In genomic region chr14:52307870-52308269, GRCh38 we compare ENCODE assay signal across 23 cellular contexts. TPM values are rescaled to one million over a fixed set of nuclear protein-coding genes. Genes with fewer than 3 reads are reported as not detected.
DNase-seq lines count a peak whose midpoint lies in the region; ATAC-seq lines count a peak whose summit lies in the region.
"Had no signal": no experiment of that assay in that cellular context is flagged by ENCODE, and none has a peak within 500 bp of the region (broad histone marks: within the 10 kb centered on the region; RNA-seq: fewer than 3 reads in every experiment).

No MANE protein-coding gene starts in this region.

- peaks cover 41% of the 10 kb centered on the region for H3K4me1 Mint-ChIP-seq in activated T-cell treated with anti-CD3 and anti-CD28 coated beads, Interleukin-2, amount 50 U/mL, for 72 hours (ENCODE audit: low read depth)
- peaks cover 49 to 80% (median 63%) of the 10 kb centered on the region in 3 donors for H3K4me1 Mint-ChIP-seq in T-cell
- peaks cover 55% of the 10 kb centered on the region for H3K4me1 Mint-ChIP-seq in central memory CD8-positive, alpha-beta T cell
- peaks cover 63% of the 10 kb centered on the region for H3K4me1 Mint-ChIP-seq in stimulated activated naive CD8-positive, alpha-beta T cell treated with anti-CD3 and anti-CD28 coated beads, Interleukin-15, Interleukin-2, amounts not matched to agents 100 ng/mL and 50 ng/mL, for 24 hours (ENCODE audit: low read depth)
- peaks cover 27 to 65% (median 31%) of the 10 kb centered on the region in 4 donors for H3K4me1 Mint-ChIP-seq in naive thymus-derived CD8-positive, alpha-beta T cell

- peak in 1 of 2 donors; percentile 46 for ATAC-seq in activated T-cell treated with anti-CD3 and anti-CD28 coated beads, Interleukin-2, amount 50 U/mL, for 72 hours (replicated peaks in 1 of 2)
- no peak for ATAC-seq in T-cell (replicated peaks in 1 of 4)
- ATAC-seq in central memory CD8-positive, alpha-beta T cell (replicated peaks; ENCODE audit: extremely low read depth, poor library complexity, severe bottlenecking), result no peak
- ATAC-seq in GM21529 (IDR thresholded peaks at IDR 0.05; ENCODE audit: unreplicated experiment), result no peak
- ATAC-seq in naive thymus-derived CD8-positive, alpha-beta T cell, result no peak
- ATAC-seq: body of pancreas had no signal

- no peaks in the 10 kb centered on the region for H3K36me3 Mint-ChIP-seq in activated T-cell treated with anti-CD3 and anti-CD28 coated beads, Interleukin-2, amount 50 U/mL, for 72 hours (ENCODE audit: insufficient read depth in 2 of 2)
- H3K36me3 Mint-ChIP-seq in T-cell, result peaks cover 17% of the 10 kb centered on the region
- peaks cover 7% of the 10 kb centered on the region for H3K36me3 Mint-ChIP-seq in central memory CD8-positive, alpha-beta T cell (ENCODE audit: insufficient read depth)
- H3K36me3 Mint-ChIP-seq in stimulated activated naive CD8-positive, alpha-beta T cell treated with anti-CD3 and anti-CD28 coated beads, Interleukin-15, Interleukin-2, amounts not matched to agents 100 ng/mL and 50 ng/mL, for 24 hours (ENCODE audit: low read depth), result peaks cover 4% of the 10 kb centered on the region
- H3K36me3 Mint-ChIP-seq in naive thymus-derived CD8-positive, alpha-beta T cell, result peaks cover 0 to 5% (median 0%) of the 10 kb centered on the region in 3 donors
- H3K36me3 Mint-ChIP-seq: mesothelial cell of epicardium had no signal

- peak overlapping the region; percentile 35 for H3K27ac Mint-ChIP-seq in activated T-cell treated with anti-CD3 and anti-CD28 coated beads, Interleukin-2, amount 50 U/mL, for 72 hours
- H3K27ac Mint-ChIP-seq in T-cell, result peak overlapping the region; percentile 77 to 80
- H3K27ac Mint-ChIP-seq in central memory CD8-positive, alpha-beta T cell (ENCODE audit: low read depth), result peak overlapping the region; percentile 56
- H3K27ac Mint-ChIP-seq in stimulated activated naive CD8-positive, alpha-beta T cell treated with anti-CD3 and anti-CD28 coated beads, Interleukin-15, Interleukin-2, amounts not matched to agents 100 ng/mL and 50 ng/mL, for 24 hours, result peak overlapping the region; percentile 73
- peak overlapping the region in 5 of 10 donors; percentile 4 to 82 (median 33) for H3K27ac Mint-ChIP-seq in naive thymus-derived CD8-positive, alpha-beta T cell
- H3K27ac Mint-ChIP-seq: mesothelial cell of epicardium had no signal

- peaks cover 7% of the 10 kb centered on the region for H3K27me3 Mint-ChIP-seq in activated T-cell treated with anti-CD3 and anti-CD28 coated beads, Interleukin-2, amount 50 U/mL, for 72 hours (ENCODE audit: low read depth)
- H3K27me3 Mint-ChIP-seq in T-cell, result no peaks in the 10 kb centered on the region
- H3K27me3 Mint-ChIP-seq in central memory CD8-positive, alpha-beta T cell, result no peaks in the 10 kb centered on the region
- peaks cover 1% of the 10 kb centered on the region for H3K27me3 Mint-ChIP-seq in stimulated activated naive CD8-positive, alpha-beta T cell treated with anti-CD3 and anti-CD28 coated beads, Interleukin-15, Interleukin-2, amounts not matched to agents 100 ng/mL and 50 ng/mL, for 24 hours
- peaks cover 0 to 14% (median 0%) of the 10 kb centered on the region in 5 donors for H3K27me3 Mint-ChIP-seq in naive thymus-derived CD8-positive, alpha-beta T cell

- no peaks in the 10 kb centered on the region for H3K9me3 Mint-ChIP-seq in activated T-cell treated with anti-CD3 and anti-CD28 coated beads, Interleukin-2, amount 50 U/mL, for 72 hours
- no peaks in the 10 kb centered on the region for H3K9me3 Mint-ChIP-seq in T-cell
- no peaks in the 10 kb centered on the region for H3K9me3 Mint-ChIP-seq in central memory CD8-positive, alpha-beta T cell
- H3K9me3 Mint-ChIP-seq in stimulated activated naive CD8-positive, alpha-beta T cell treated with anti-CD3 and anti-CD28 coated beads, Interleukin-15, Interleukin-2, amounts not matched to agents 100 ng/mL and 50 ng/mL, for 24 hours, result no peaks in the 10 kb centered on the region
- no peaks in the 10 kb centered on the region for H3K9me3 Mint-ChIP-seq in naive thymus-derived CD8-positive, alpha-beta T cell
- H3K9me3 Mint-ChIP-seq: mesothelial cell of epicardium had no signal

- POLR2A ChIA-PET in T-cell (lab: Charles Lee), result interaction anchor here in 1 of 2 donors (0.6 kb wide), 1 partner anchor 34 kb away, joined by 3 read pairs; no protein-coding TSS in a partner anchor
- POLR2A ChIA-PET in naive thymus-derived CD8-positive, alpha-beta T cell (lab: Charles Lee), result no interaction called here

- peak overlapping the region in 1 of 2 donors; percentile 18 for H3K4me3 Mint-ChIP-seq in activated T-cell treated with anti-CD3 and anti-CD28 coated beads, Interleukin-2, amount 50 U/mL, for 72 hours
- H3K4me3 Mint-ChIP-seq in T-cell, result peak overlapping the region in 1 of 3 donors; percentile 14
- no peak overlapping the region for H3K4me3 Mint-ChIP-seq in central memory CD8-positive, alpha-beta T cell
- H3K4me3 Mint-ChIP-seq in stimulated activated naive CD8-positive, alpha-beta T cell treated with anti-CD3 and anti-CD28 coated beads, Interleukin-15, Interleukin-2, amounts not matched to agents 100 ng/mL and 50 ng/mL, for 24 hours, result peak overlapping the region; percentile 2
- no peak overlapping the region for H3K4me3 Mint-ChIP-seq in naive thymus-derived CD8-positive, alpha-beta T cell
- H3K4me3 Mint-ChIP-seq: mesothelial cell of epicardium had no signal

- DNase-seq in activated T-cell treated with anti-CD3 and anti-CD28 coated beads, Interleukin-2, amount 50 U/mL, for 72 hours, result no peak
- DNase-seq in activated T-cell treated with anti-CD3 and anti-CD28 coated beads, Interleukin-2, amount 50 U/mL, for 48 hours, result no peak
- DNase-seq in T-cell (no peak), NCI-H1694 treated with DMSO at 0.1 percent for 48 hours (lab: John Stamatoyannopoulos, UW) (no peak)
- no peak for DNase-seq in central memory CD8-positive, alpha-beta T cell (ENCODE audit: low spot score in 2 of 2)
- no peak for DNase-seq in naive thymus-derived CD8-positive, alpha-beta T cell
- DNase-seq: activated CD8-positive, alpha-beta memory T cell treated with anti-CD3 and anti-CD28 coated beads for 24 hours; activated effector memory CD4-positive, alpha-beta T cell treated with Interleukin-2 at 50 U/mL for 16 hours; body of pancreas; DND-41; IMR-90; left colon; MM.1S; NCI-H2029; NCI-H446 treated with DMSO at 0.1 percent for 48 hours; RPMI8226; tibial artery; WERI-Rb-1 had no signal

- CTCF ChIA-PET in T-cell (lab: Charles Lee), result interaction anchor here in 1 of 2 donors (0.5 kb wide), 1 partner anchor 423 kb away, joined by 5 read pairs; no protein-coding TSS in a partner anchor

RNA-seq across cellular contexts. Expression of gene PTGER2, which starts 6.2 kb away (rescaled TPM):
- total RNA-seq in activated T-cell treated with anti-CD3 and anti-CD28 coated beads, Interleukin-2, amount 50 U/mL, for 72 hours, result 1 to 10 TPM; 6.2 to 9.6 TPM
- 10 to 100 TPM; 38.8 to 68.0 (median 54.7) TPM for total RNA-seq in T-cell
- total RNA-seq in naive thymus-derived CD8-positive, alpha-beta T cell, result 1 to 10 TPM; 2.9 to 3.2 TPM
- polyA plus RNA-seq in naive thymus-derived CD8-positive, alpha-beta T cell, result 100 to 1,000 TPM in 1 of 3 donors, 10 to 100 TPM in 2; 58.7 to 114 (median 91.2) TPM

RNA-seq across cellular contexts. Expression of gene PTGDR, which starts 40.4 kb away (rescaled TPM):
- under 1 TPM; 0.19 to 0.60 TPM for total RNA-seq in activated T-cell treated with anti-CD3 and anti-CD28 coated beads, Interleukin-2, amount 50 U/mL, for 72 hours
- total RNA-seq in T-cell, result 1 to 10 TPM; 1.8 to 8.9 (median 5.2) TPM
- total RNA-seq in naive thymus-derived CD8-positive, alpha-beta T cell, result under 1 TPM; 0.38 to 0.57 TPM
- 10 to 100 TPM in 1 of 3 donors, under 1 TPM in 2; 0.70 to 11.6 (median 0.74) TPM for polyA plus RNA-seq in naive thymus-derived CD8-positive, alpha-beta T cell
- total RNA-seq: epithelial cell of proximal tubule, IMR-90, renal cortical epithelial cell had no signal
- polyA plus RNA-seq: IMR-90 had no signal
